16 cellular contexts compared by ENCODE assay signal in genomic region chr14:105010106-105010505, GRCh38. TPM values are rescaled to one million over a fixed set of nuclear protein-coding genes. Genes with fewer than 3 reads are reported as not detected.
DNase-seq lines count a peak whose midpoint lies in the region; ATAC-seq, FAIRE-seq and TF ChIP-seq lines count a peak whose summit lies in the region.
"Had no signal": no experiment of that assay in that cellular context is flagged by ENCODE, and none has a peak within 500 bp of the region (broad histone marks: within the 10 kb centered on the region; RNA-seq: fewer than 3 reads in every experiment).

No MANE protein-coding gene starts in this region.

- H3K27ac ChIP-seq in CD8-positive, alpha-beta T cell (ENCODE audit: low read depth, low read length), result no peak overlapping the region
- peak overlapping the region; percentile 96 for H3K27ac ChIP-seq in RWPE1
- H3K27ac ChIP-seq: C4-2B, SJCRH30 had no signal

- no peaks in the 10 kb centered on the region for H3K4me1 ChIP-seq in CD8-positive, alpha-beta T cell (ENCODE audit: insufficient read depth, low read length)

- no peak overlapping the region for H3K4me3 Mint-ChIP-seq in CD8-positive, alpha-beta T cell
- H3K4me3 Mint-ChIP-seq in Calu3 (ENCODE audit: low read depth, unreplicated experiment), result no peak overlapping the region

- peaks cover 45% of the 10 kb centered on the region for H3K36me3 Mint-ChIP-seq in CD8-positive, alpha-beta T cell
- H3K36me3 Mint-ChIP-seq in Calu3 (ENCODE audit: insufficient read depth, unreplicated experiment), result peaks cover 33% of the 10 kb centered on the region

- no peaks in the 10 kb centered on the region for H3K9me3 Mint-ChIP-seq in CD8-positive, alpha-beta T cell
- H3K9me3 Mint-ChIP-seq in Calu3 (ENCODE audit: low read depth, unreplicated experiment), result no peaks in the 10 kb centered on the region

- POLR2A ChIA-PET in CD8-positive, alpha-beta T cell (lab: Charles Lee), result no interaction called here
- POLR2A ChIA-PET in RWPE1 (lab: Yijun Ruan, JAX; ENCODE audit: low non-redundant PET), result no interaction called here

- FAIRE-seq in frontal cortex (lab: Jason Lieb, UNC), result no peak

- no peaks in the 10 kb centered on the region for H3K27me3 ChIP-seq in CD8-positive, alpha-beta T cell (ENCODE audit: insufficient read depth, low read length)
- H3K27me3 ChIP-seq: SJCRH30 had no signal

- TSS peak; percentile 5 for BruUV-seq in Calu3 (replicated peaks; lab: Mats Ljungman, UMichigan)

- TF ChIP-seq CTCF in CD8-positive, alpha-beta T cell (IDR thresholded peaks at IDR 0.05), result no peak
- TF ChIP-seq CTCF in Calu3 (IDR thresholded peaks at IDR 0.05; ENCODE audit: unreplicated experiment), result no peak
- no peak for TF ChIP-seq CTCF in RWPE1 (conservative IDR thresholded peaks at IDR 0.05; ENCODE audit: low read depth)
- TF ChIP-seq CTCF in foreskin fibroblast (IDR thresholded peaks at IDR 0.05; ENCODE audit: low read depth, low read length), result no peak

- H3K4me1 Mint-ChIP-seq in CD8-positive, alpha-beta T cell (ENCODE audit: low read depth), result peaks cover 14% of the 10 kb centered on the region
- peaks cover 23% of the 10 kb centered on the region for H3K4me1 Mint-ChIP-seq in Calu3 (ENCODE audit: low read depth, unreplicated experiment)

- CTCF ChIA-PET in CD8-positive, alpha-beta T cell (lab: Charles Lee), result no interaction called here
- CTCF ChIA-PET in Calu3 (lab: Charles Lee), result no interaction called here
- CTCF ChIA-PET in RWPE1 (lab: Yijun Ruan, JAX), result no interaction called here

- H3K9me3 ChIP-seq in CD8-positive, alpha-beta T cell (ENCODE audit: low read length), result no peaks in the 10 kb centered on the region
- H3K9me3 ChIP-seq: HAP-1, SJCRH30 had no signal

- H3K27me3 Mint-ChIP-seq in CD8-positive, alpha-beta T cell (ENCODE audit: low read depth), result no peaks in the 10 kb centered on the region
- no peaks in the 10 kb centered on the region for H3K27me3 Mint-ChIP-seq in Calu3 (ENCODE audit: unreplicated experiment)

- no peak for DNase-seq in CD8-positive, alpha-beta T cell
- no peak for DNase-seq in Calu3
- DNase-seq in RWPE1 (ENCODE audit: low spot score), result no peak
- DNase-seq in posterior vena cava (ENCODE audit: low spot score), result peak; percentile 32
- no peak for DNase-seq in frontal cortex (ENCODE audit: low spot score in 2 of 2)
- DNase-seq in effector CD8-positive, alpha-beta T cell (lab: John Stamatoyannopoulos, UW), result no peak
- DNase-seq in foreskin fibroblast, result no peak
- DNase-seq: AML-193, NCI-H1105, NCI-H2081, NCI-H2171 treated with DMSO at 0.1 percent for 48 hours, NCI-H446 treated with DMSO at 0.1 percent for 48 hours, OCI-M1, SJCRH30 had no signal

- peak overlapping the region; percentile 10 for H3K27ac Mint-ChIP-seq in CD8-positive, alpha-beta T cell
- no peak overlapping the region for H3K27ac Mint-ChIP-seq in Calu3 (ENCODE audit: unreplicated experiment)

- no peak overlapping the region for H3K4me3 ChIP-seq in CD8-positive, alpha-beta T cell (ENCODE audit: low read depth, low read length)
- H3K4me3 ChIP-seq in foreskin fibroblast (ENCODE audit: low read depth in 1 of 2, low read length in 2 of 2), result no peak overlapping the region
- H3K4me3 ChIP-seq: HAP-1, SJCRH30 had no signal

- intact Hi-C loops in CD8-positive, alpha-beta T cell (cut with DNase I, micrococcal nuclease), result no loop called here
- intact Hi-C loops in Calu3 (cut with micrococcal nuclease; ENCODE audit: unreplicated experiment), result loop anchor here (10.0 kb wide), 1 partner anchor 75 kb away; no protein-coding TSS in a partner anchor
- intact Hi-C loops in posterior vena cava (cut with DNase I), result no loop called here

- peaks cover 22% of the 10 kb centered on the region for H3K36me3 ChIP-seq in CD8-positive, alpha-beta T cell (ENCODE audit: insufficient read depth, low read length)

- ATAC-seq in CD8-positive, alpha-beta T cell, result no peak

RNA-seq across cellular contexts. Expression of gene CDCA4, which starts 10.8 kb away (rescaled TPM):
- total RNA-seq in CD8-positive, alpha-beta T cell, result 10 to 100 TPM; 20.2 to 22.9 TPM
- total RNA-seq in Calu3 (2022) (28.9 and 32.4 TPM in 2 replicates), posterior vena cava (1 to 10 TPM; 4.3 to 4.8 TPM), frontal cortex (11.0 TPM)

RNA-seq across cellular contexts. Expression of gene CLBA1, which starts 24.5 kb away (rescaled TPM):
- 1 to 10 TPM in 1 of 2 experiments, under 1 TPM in 1; 0.84 to 1.0 TPM for total RNA-seq in CD8-positive, alpha-beta T cell
- total RNA-seq in Calu3 (2022), result 12.8 and 13.8 TPM in 2 replicates
- 1 to 10 TPM; 4.7 to 5.6 TPM for total RNA-seq in posterior vena cava
- 13.0 TPM for total RNA-seq in frontal cortex

RNA-seq across cellular contexts. Expression of gene AHNAK2, which starts 31.9 kb away (rescaled TPM):
- total RNA-seq in CD8-positive, alpha-beta T cell, result under 1 TPM; 0.06 to 0.14 TPM
- total RNA-seq in Calu3 (2022) (42.0 and 56.5 TPM in 2 replicates), posterior vena cava (100 to 1,000 TPM; 242 to 274 TPM), frontal cortex (20.0 TPM)

RNA-seq across cellular contexts. Expression of gene GPR132, which starts 55.1 kb away (rescaled TPM):
- total RNA-seq in CD8-positive, alpha-beta T cell, result 100 to 1,000 TPM in 1 of 2 experiments, 10 to 100 TPM in 1; 91.8 to 101 TPM
- 1.4 TPM in 2 replicates for total RNA-seq in Calu3 (2022)
- 1 to 10 TPM; 1.8 to 3.1 TPM for total RNA-seq in posterior vena cava
- 1.2 TPM for total RNA-seq in frontal cortex

Comparison
In these comparisons a context has a peak if more than half of its experiments do, and no peak if none do; other contexts are left out.
1. RNA of gene AHNAK2, which starts 31.9 kb away (total RNA-seq): 242 to 274 TPM in posterior vena cava, 42.0 to 56.5 TPM in Calu3 and 20.0 TPM in frontal cortex (single experiment); 0.06 to 0.14 TPM in CD8-positive, alpha-beta T cell; every median in the first group is over 10 times any median in the second.